In the genomic region with DNA sequence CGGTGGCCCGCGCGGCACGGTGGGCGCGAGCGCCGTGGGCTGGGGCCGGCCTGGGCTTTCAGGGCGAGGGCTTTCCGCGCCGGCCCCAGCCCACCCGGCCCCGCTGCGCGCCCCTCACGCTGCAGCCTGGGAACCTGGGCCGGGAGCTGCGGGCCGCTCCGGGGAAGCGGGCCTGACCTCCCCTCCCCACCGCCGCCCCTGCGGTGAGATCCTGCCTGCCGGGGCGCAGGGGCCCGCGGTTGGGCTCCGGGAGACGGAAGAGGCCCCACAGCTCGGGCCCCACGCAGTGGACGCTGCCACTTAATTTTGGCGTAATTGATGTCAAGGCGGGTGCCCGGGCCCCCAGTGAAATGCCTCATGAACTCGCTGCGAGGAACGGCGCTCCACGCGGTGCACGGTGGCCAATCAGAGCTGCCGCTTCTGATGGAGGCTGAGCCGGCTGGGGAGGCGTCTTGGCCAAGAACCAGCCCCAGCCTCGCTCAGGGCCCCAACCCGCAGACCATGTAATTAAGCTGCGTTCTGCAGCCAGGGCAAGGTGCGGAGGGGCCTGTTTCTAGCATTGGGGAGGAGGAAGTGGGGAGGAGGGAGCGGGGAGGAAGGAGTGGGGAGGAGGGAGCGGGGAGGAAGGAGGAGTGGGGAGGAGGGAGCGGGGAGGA, we compare ENCODE assay signal across 8 cellular contexts.
DNase-seq lines count a peak whose midpoint lies in the region; ATAC-seq and TF ChIP-seq lines count a peak whose summit lies in the region.

No MANE protein-coding gene starts in this region.

- peak; percentile 72 for DNase-seq in RWPE1 (ENCODE audit: low spot score)
- DNase-seq in activated naive CD4-positive, alpha-beta T cell treated with anti-CD3 and anti-CD28 coated beads, Interleukin-2, amount 50 U/mL, for 72 hours (ENCODE audit: low spot score in 2 of 2): peak; percentile 61 to 69
- peak; percentile 64 for DNase-seq in stimulated activated CD4-positive, alpha-beta T cell treated with anti-CD3 and anti-CD28 coated beads, Interleukin-12 subunit alpha, Interleukin-12 subunit beta, amount 100 ng/mL, for 4 hours
- DNase-seq in NCI-H510A (lab: John Stamatoyannopoulos, UW): no peak

- H3K27ac ChIP-seq in RWPE1 (peak overlapping the region; percentile 59), iPS-20b (ENCODE audit: low read length) (no peak overlapping the region)

- peaks cover 0 to 5% of the 10 kb centered on the region in 2 donors for H3K9me3 Mint-ChIP-seq in activated naive CD4-positive, alpha-beta T cell treated with anti-CD3 and anti-CD28 coated beads, Interleukin-2, amount 50 U/mL, for 72 hours

- H3K4me3 ChIP-seq in GM08714 (ENCODE audit: low read length) (peak overlapping the region; percentile 62; the same call in 1 of the 2 replicates), iPS-20b (ENCODE audit: low read length) (peak overlapping the region; percentile 57; the same call in 1 of the 2 replicates)

- POLR2A ChIA-PET in RWPE1 (lab: Yijun Ruan, JAX; ENCODE audit: low non-redundant PET): no interaction called here

- no peaks in the 10 kb centered on the region for H3K36me3 ChIP-seq in iPS-20b (ENCODE audit: insufficient read depth, low read depth, low read length)

- no peaks in the 10 kb centered on the region; the same call in 1 of the 2 replicates for H3K4me1 ChIP-seq in iPS-20b (ENCODE audit: insufficient read depth, low read length)

- H3K9ac ChIP-seq in iPS-20b (ENCODE audit: low read depth, low read length): no peak overlapping the region

- H3K9me3 ChIP-seq in iPS-20b (ENCODE audit: insufficient read depth, low read depth, low read length): peaks cover 4% of the 10 kb centered on the region; the same call in 1 of the 2 replicates

- CTCF ChIA-PET in RWPE1 (lab: Yijun Ruan, JAX): interaction anchor here (1.0 to 2.2 kb wide), 3 partner anchors 13 to 130 kb away, joined by 3 to 9 read pairs (median 3); no protein-coding TSS in a partner anchor

- H3K36me3 Mint-ChIP-seq in activated naive CD4-positive, alpha-beta T cell treated with anti-CD3 and anti-CD28 coated beads, Interleukin-2, amount 50 U/mL, for 72 hours: no peaks in the 10 kb centered on the region

- peak; percentile 61 to 69 for ATAC-seq in activated naive CD4-positive, alpha-beta T cell treated with anti-CD3 and anti-CD28 coated beads, Interleukin-2, amount 50 U/mL, for 72 hours
- ATAC-seq in GM18519 (IDR thresholded peaks at IDR 0.05; ENCODE audit: low FRiP score, unreplicated experiment): no peak
- no peak for ATAC-seq in GM21367 (IDR thresholded peaks at IDR 0.05; ENCODE audit: unreplicated experiment)

- peaks cover 61% of the 10 kb centered on the region for H3K27me3 ChIP-seq in iPS-20b (ENCODE audit: insufficient read depth, low read length)

- TF ChIP-seq CTCF in RWPE1 (conservative IDR thresholded peaks at IDR 0.05; ENCODE audit: low read depth): no peak

- peak overlapping the region; percentile 68 to 95 for H3K27ac Mint-ChIP-seq in activated naive CD4-positive, alpha-beta T cell treated with anti-CD3 and anti-CD28 coated beads, Interleukin-2, amount 50 U/mL, for 72 hours

Comparison
In these comparisons a context has a peak if more than half of its experiments do, and no peak if none do; other contexts are left out.
1. ATAC-seq: peak in activated naive CD4-positive, alpha-beta T cell treated with anti-CD3 and anti-CD28 coated beads, Interleukin-2, amount 50 U/mL, for 72 hours (2 of 2); none in GM18519 (single experiment) and GM21367 (single experiment).